Comparison of ENCODE assay signal across 8 cellular contexts in genomic region chr4:3073158-3074077, GRCh38. TPM values are rescaled to one million over a fixed set of nuclear protein-coding genes. Genes with fewer than 3 reads are reported as not detected.
DNase-seq lines count a peak whose midpoint lies in the region; TF ChIP-seq lines count a peak whose summit lies in the region.

No MANE protein-coding gene starts in this region.

- peak overlapping the region; percentile 49 to 61; a peak in 4 of 5 replicates for H3K4me3 Mint-ChIP-seq in H9
- no peak overlapping the region for H3K4me3 Mint-ChIP-seq in endothelial cell (ENCODE audit: unreplicated experiment)

- H3K4me1 ChIP-seq in H9 (ENCODE audit: insufficient read depth, low read length) (no peaks in the 10 kb centered on the region; the same call in 1 of the 2 replicates), NT2/D1 (ENCODE audit: insufficient read depth, insufficient read length) (peaks cover 6% of the 10 kb centered on the region), neuronal stem cell (ENCODE audit: control insufficient read depth in 2 of 2, insufficient read depth in 1 of 2, low read depth in 1 of 2, low read length in 2 of 2) (peaks cover 6 to 16% of the 10 kb centered on the region in 2 donors)

- no peak overlapping the region for H2BK20ac ChIP-seq in H9 (ENCODE audit: low read depth, low read length, poor library complexity, severe bottlenecking)

- H3K27me3 ChIP-seq in H9 (ENCODE audit: insufficient read depth, low read length) (no peaks in the 10 kb centered on the region), NT2/D1 (ENCODE audit: insufficient read depth, insufficient read length) (no peaks in the 10 kb centered on the region), neuronal stem cell (ENCODE audit: control insufficient read depth in 3 of 3, insufficient read depth in 3 of 3, low read depth in 1 of 3, low read length in 3 of 3) (no peaks in the 10 kb centered on the region)

- H2BK120ac ChIP-seq in H9 (ENCODE audit: low read depth, low read length, poor library complexity, severe bottlenecking) (no peak overlapping the region), neuronal stem cell (ENCODE audit: low read depth, low read length) (peak overlapping the region; percentile 40)

- H3K4me2 ChIP-seq in H9 (ENCODE audit: insufficient read depth, insufficient read length, low read length) (peak overlapping the region; percentile 73), neuronal stem cell (ENCODE audit: insufficient read depth, low read length, poor library complexity, severe bottlenecking) (peak overlapping the region; percentile 76)

- H3K9me3 ChIP-seq in H9 (ENCODE audit: control insufficient read depth, low read depth, low read length) (no peaks in the 10 kb centered on the region), NT2/D1 (ENCODE audit: insufficient read depth, low read length) (no peaks in the 10 kb centered on the region), neuronal stem cell (replicated peaks in 1 of 2; ENCODE audit: control insufficient read depth in 2 of 2, insufficient read depth in 1 of 2, low read depth in 1 of 2, low read length in 2 of 2) (no peaks in the 10 kb centered on the region)

- peaks cover 2% of the 10 kb centered on the region for H4K20me1 ChIP-seq in H9 (ENCODE audit: control insufficient read depth, insufficient read depth, insufficient read length)

- H4K8ac ChIP-seq in H9 (replicated peaks; ENCODE audit: insufficient read length, low read depth, low read length) (no peak overlapping the region), neuronal stem cell (ENCODE audit: low read depth, low read length) (no peak overlapping the region)

- H4K91ac ChIP-seq in H9 (ENCODE audit: insufficient read length, low read depth, low read length) (no peak overlapping the region), neuronal stem cell (ENCODE audit: low read depth, low read length, poor library complexity) (peak overlapping the region; percentile 7)

- H3K9me3 Mint-ChIP-seq in H9 = no peaks in the 10 kb centered on the region
- no peaks in the 10 kb centered on the region for H3K9me3 Mint-ChIP-seq in endothelial cell (ENCODE audit: unreplicated experiment)

- H2AK5ac ChIP-seq in H9 (ENCODE audit: insufficient read length, low read length) = no peak overlapping the region
- H2AK5ac ChIP-seq in neuronal stem cell (ENCODE audit: low read depth, low read length) = no peak overlapping the region

- H3K23ac ChIP-seq in H9 (ENCODE audit: insufficient read length, low read depth, low read length) (no peak overlapping the region), neuronal stem cell (ENCODE audit: low read depth, low read length, poor library complexity) (peak overlapping the region; percentile 90)

- H3K9ac ChIP-seq in H9 (ENCODE audit: extremely low read depth, insufficient read length, low read length) = no peak overlapping the region
- H3K9ac ChIP-seq in NT2/D1 (ENCODE audit: insufficient read length, low read depth) = peak overlapping the region; percentile 86
- H3K9ac ChIP-seq in neuronal stem cell (ENCODE audit: low read depth, low read length, poor library complexity) = peak overlapping the region; percentile 68

- H3K4me1 Mint-ChIP-seq in H9 = peaks cover 14 to 18% of the 10 kb centered on the region in 2 experiments
- peaks cover 7% of the 10 kb centered on the region for H3K4me1 Mint-ChIP-seq in endothelial cell (ENCODE audit: unreplicated experiment)

- DNase-seq in GM12865 (ENCODE audit: low read depth) = no peak
- DNase-seq in H9 = peak; percentile 45
- no peak for DNase-seq in NT2/D1 (ENCODE audit: low read depth, low spot score)
- DNase-seq in endothelial cell (ENCODE audit: low spot score) = peak; percentile 27
- DNase-seq in neuronal stem cell (ENCODE audit: low spot score) = peak; percentile 49
- DNase-seq in DMS79 (lab: John Stamatoyannopoulos, UW) = no peak
- no peak for DNase-seq in mesenteric fat pad (ENCODE audit: low spot score)
- no peak for DNase-seq in Kasumi-1 (lab: John Stamatoyannopoulos, UW)

- no peak overlapping the region for H2BK5ac ChIP-seq in H9 (ENCODE audit: insufficient read length, low read length)
- peak overlapping the region; percentile 40 for H2BK5ac ChIP-seq in neuronal stem cell (ENCODE audit: low read length)

- H3K23me2 ChIP-seq in H9 (ENCODE audit: insufficient read length, low read depth, low read length, poor library complexity, severe bottlenecking) = peaks cover 8% of the 10 kb centered on the region

- H3K4me3 ChIP-seq in GM12865 (ENCODE audit: low read depth, low read length) = peak overlapping the region; percentile 71
- peak overlapping the region; percentile 58 for H3K4me3 ChIP-seq in NT2/D1 (ENCODE audit: insufficient read length, low read depth)
- peak overlapping the region; percentile 83 to 93 for H3K4me3 ChIP-seq in neuronal stem cell (ENCODE audit: low read length in 2 of 2)

- no CpG with 5 or more reads among the region's 54 CpGs for WGBS in H9 (ENCODE audit: extremely low coverage, insufficient read length, low lambda C conversion rate)
- WGBS in neuronal stem cell (ENCODE audit: extremely low coverage in 2 of 2, insufficient read length in 2 of 2, insufficient replicate concordance in 1 of 2), 2 donors = no CpG with 5 or more reads among the region's 54 CpGs

- H3K27me3 Mint-ChIP-seq in H9 (ENCODE audit: low read depth) (peaks cover 3% of the 10 kb centered on the region; the same call in 1 of the 2 replicates), endothelial cell (ENCODE audit: unreplicated experiment) (peaks cover 2% of the 10 kb centered on the region)

- TF ChIP-seq CTCF in GM12865 (IDR thresholded peaks at IDR 0.05; ENCODE audit: insufficient read depth, low read depth, low read length, missing control alignments) (no peak), H9 (conservative IDR thresholded peaks at IDR 0.05) (peak; percentile 29; the same call in 1 of the 3 replicates), endothelial cell (IDR thresholded peaks at IDR 0.05; ENCODE audit: unreplicated experiment) (no peak)

- H3K27ac Mint-ChIP-seq in H9 (no peak overlapping the region), endothelial cell (ENCODE audit: unreplicated experiment) (no peak overlapping the region)

- no peaks in the 10 kb centered on the region; a peak in 3 of 7 replicates for H3K36me3 Mint-ChIP-seq in H9 (ENCODE audit: insufficient read depth in 1 of 3, low read depth in 3 of 3)
- no peaks in the 10 kb centered on the region for H3K36me3 Mint-ChIP-seq in endothelial cell (ENCODE audit: low read depth, unreplicated experiment)

- peaks cover 17% of the 10 kb centered on the region; the same call in 1 of the 2 replicates for H3K79me2 ChIP-seq in H9 (ENCODE audit: insufficient read depth, low read length)

- peaks cover 5% of the 10 kb centered on the region for H3K79me1 ChIP-seq in H9 (ENCODE audit: insufficient read depth, low read depth, low read length, poor library complexity, severe bottlenecking)
- H3K79me1 ChIP-seq in neuronal stem cell (ENCODE audit: low read depth, low read length) = peaks cover 4% of the 10 kb centered on the region

- H3K4ac ChIP-seq in H9 (ENCODE audit: low read depth, low read length) (no peak overlapping the region), neuronal stem cell (ENCODE audit: low read length) (no peak overlapping the region)

- H2BK15ac ChIP-seq in H9 (ENCODE audit: low read depth, low read length) = no peak overlapping the region
- H2BK15ac ChIP-seq in neuronal stem cell (ENCODE audit: low read length) = peak overlapping the region; percentile 14

- H3K56ac ChIP-seq in H9 (ENCODE audit: insufficient read length, low read depth, low read length) = no peak overlapping the region

- H2AFZ ChIP-seq in H9 (ENCODE audit: low read length) (no peak overlapping the region), neuronal stem cell (ENCODE audit: low read length) (peak overlapping the region; percentile 100)

- no peak overlapping the region for H2BK12ac ChIP-seq in H9 (ENCODE audit: insufficient read length, low read depth, low read length)
- H2BK12ac ChIP-seq in neuronal stem cell (ENCODE audit: low read length) = peak overlapping the region; percentile 68

- H3K27ac ChIP-seq in H9 (ENCODE audit: insufficient read length, low read depth, low read length) (no peak overlapping the region), neuronal stem cell (replicated peaks; ENCODE audit: low read length) (peak overlapping the region; percentile 42)

- H3K14ac ChIP-seq in H9 (ENCODE audit: insufficient read depth, low read length) = 0 out of 2 replicates have a peak overlapping the region, but pooled peaks have one; percentile 73
- H3K14ac ChIP-seq in neuronal stem cell (ENCODE audit: low read length) = peak overlapping the region; percentile 87

- H3K36me3 ChIP-seq in NT2/D1 (ENCODE audit: insufficient read depth, insufficient read length, low read length) (peaks cover 11% of the 10 kb centered on the region), neuronal stem cell (replicated peaks in 1 of 2; ENCODE audit: control insufficient read depth in 2 of 2, insufficient read depth in 2 of 2, low read length in 2 of 2) (peaks cover 0 to 4% of the 10 kb centered on the region in 2 donors)

- H3T11ph ChIP-seq in H9 (ENCODE audit: low read length) = no peak overlapping the region

- H4K5ac ChIP-seq in H9 (ENCODE audit: insufficient read length, low read depth, low read length) = no peak overlapping the region

- H3K18ac ChIP-seq in H9 (ENCODE audit: insufficient read length, low read depth, low read length) (peak overlapping the region; percentile 14), neuronal stem cell (ENCODE audit: low read length) (peak overlapping the region; percentile 97)

RNA-seq across cellular contexts. Expression of gene HTT-AS, which starts 0.9 kb away (rescaled TPM):
- not detected in 2 replicates for total RNA-seq in H9 (2021)
- total RNA-seq in endothelial cell (ENCODE audit: unreplicated experiment) = not detected
- not detected for polyA plus RNA-seq in neuronal stem cell (2013, experiment 1 of 2)
- not detected for polyA plus RNA-seq in neuronal stem cell (2013, experiment 2 of 2)
- not detected for total RNA-seq in mesenteric fat pad

RNA-seq across cellular contexts. Expression of gene HTT, which starts 1.1 kb away (rescaled TPM):
- total RNA-seq in H9 (2021) (60.9 and 64.4 TPM in 2 replicates), endothelial cell (ENCODE audit: unreplicated experiment) (62.4 TPM), mesenteric fat pad (56.5 TPM)
- polyA plus RNA-seq in neuronal stem cell (2013, experiment 1 of 2) = 19.4 TPM
- polyA plus RNA-seq in neuronal stem cell (2013, experiment 2 of 2) = 20.0 TPM

Comparison
In these comparisons a context has a peak if more than half of its experiments do, and no peak if none do; other contexts are left out.
1. DNase-seq: peak in H9 (single experiment), endothelial cell (single experiment) and neuronal stem cell (single experiment); none in GM12865 (single experiment), NT2/D1 (single experiment), DMS79 (single experiment), mesenteric fat pad (single experiment) and Kasumi-1 (0 of 2).
2. Peak in every context shown above with its lines, with median percentiles within 50 percentile points of each other: H3K4me3 ChIP-seq.